ENCODE assay signal across 14 cellular contexts in the genomic region with DNA sequence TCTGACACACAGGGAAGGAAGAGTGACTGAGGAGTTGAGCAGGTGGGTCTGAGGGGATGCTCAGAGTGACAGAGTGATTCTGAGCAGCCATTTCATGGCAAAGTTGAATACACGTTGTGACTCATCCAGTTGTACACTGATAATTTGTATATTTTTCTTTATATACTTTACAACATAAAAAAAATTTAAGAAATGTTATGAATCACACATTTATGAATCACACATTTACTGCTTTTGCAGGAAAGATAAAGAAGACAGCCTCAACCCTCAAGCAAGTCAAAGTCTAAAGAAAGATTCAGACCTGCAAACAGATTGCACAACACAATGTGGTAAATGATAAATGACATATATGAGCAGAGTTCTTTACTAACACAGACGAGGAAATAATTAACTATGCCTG. TPM values are rescaled to one million over a fixed set of nuclear protein-coding genes. Genes with fewer than 3 reads are reported as not detected.
DNase-seq lines count a peak whose midpoint lies in the region; ATAC-seq, FAIRE-seq and TF ChIP-seq lines count a peak whose summit lies in the region.
"Had no signal": no experiment of that assay in that cellular context is flagged by ENCODE, and none has a peak within 500 bp of the region (broad histone marks: within the 10 kb centered on the region; RNA-seq: fewer than 3 reads in every experiment).

No MANE protein-coding gene starts in this region.

- no peak overlapping the region for H3K27ac ChIP-seq in astrocyte (ENCODE audit: low read depth, low read length)
- no peak overlapping the region for H3K27ac ChIP-seq in kidney (ENCODE audit: low read depth in 2 of 2, low read length in 2 of 2)
- no peak overlapping the region for H3K27ac ChIP-seq in suprapubic skin
- H3K27ac ChIP-seq: coronary artery had no signal

- 29% methylated on average over 2 of the region's 2 CpGs for WGBS in suprapubic skin

- no peak overlapping the region for H3K4me2 ChIP-seq in astrocyte (ENCODE audit: low read length)

- no peak for TF ChIP-seq EP300 in suprapubic skin (IDR thresholded peaks at IDR 0.05)

- no peaks in the 10 kb centered on the region for H3K9me3 ChIP-seq in astrocyte (ENCODE audit: insufficient read depth, low read depth, low read length)
- H3K9me3 ChIP-seq in kidney (ENCODE audit: control insufficient read depth in 1 of 2, low read length in 2 of 2) = no peaks in the 10 kb centered on the region
- H3K9me3 ChIP-seq in suprapubic skin = no peaks in the 10 kb centered on the region

- H3K9ac ChIP-seq in astrocyte (ENCODE audit: low read length) (no peak overlapping the region), kidney (ENCODE audit: low read length in 2 of 2) (no peak overlapping the region)

- H3K4me3 Mint-ChIP-seq in astrocyte (ENCODE audit: unreplicated experiment) = no peak overlapping the region
- H3K4me3 Mint-ChIP-seq: stimulated activated naive B cell treated with anti-CD40 and anti-IgM and Interleukin-4, amounts not matched to agents 10 μg/mL and 1 μg/mL and 100 μg/mL, for 72 hours had no signal

- H3K79me2 ChIP-seq in astrocyte (ENCODE audit: insufficient read depth, low read length) = no peaks in the 10 kb centered on the region

- H3K27me3 Mint-ChIP-seq in astrocyte (ENCODE audit: low read depth, unreplicated experiment) = no peaks in the 10 kb centered on the region

- H3K4me1 ChIP-seq in astrocyte (ENCODE audit: insufficient read depth, low read length) = peaks cover 6% of the 10 kb centered on the region
- no peaks in the 10 kb centered on the region for H3K4me1 ChIP-seq in kidney (ENCODE audit: control insufficient read depth in 1 of 2, insufficient read depth in 1 of 2, low read depth in 1 of 2, low read length in 2 of 2)
- H3K4me1 ChIP-seq in suprapubic skin = no peaks in the 10 kb centered on the region

- DNase-seq in AG08395 (ENCODE audit: low spot score) = peak; percentile 38
- peak; percentile 29 for DNase-seq in HFF-Myc (ENCODE audit: extremely low read depth, low read depth)
- peak; percentile 82 for DNase-seq in astrocyte (ENCODE audit: low read depth)
- no peak for DNase-seq in kidney
- no peak for DNase-seq in suprapubic skin (ENCODE audit: low spot score in 2 of 2)
- DNase-seq in islet precursor cell = no peak
- DNase-seq: COR-L47; hypothalamus; stimulated activated naive B cell treated with anti-CD40 and anti-IgM and Interleukin-4, amounts not matched to agents 10 μg/mL and 1 μg/mL and 100 μg/mL, for 72 hours had no signal

- H4K20me1 ChIP-seq in astrocyte (ENCODE audit: insufficient read depth, low read length) = no peaks in the 10 kb centered on the region

- TF ChIP-seq CTCF in HFF-Myc (IDR thresholded peaks at IDR 0.05; ENCODE audit: low read depth, low read length, missing control alignments) (no peak), astrocyte (IDR thresholded peaks at IDR 0.05; ENCODE audit: insufficient read depth, low read depth, low read length) (no peak), kidney (IDR thresholded peaks at IDR 0.05; ENCODE audit: borderline replicate concordance, extremely low read depth, insufficient read depth) (no peak), suprapubic skin (IDR thresholded peaks at IDR 0.05) (no peak)

- TF ChIP-seq POLR2A in suprapubic skin (IDR thresholded peaks at IDR 0.05) = no peak
- no peak for TF ChIP-seq POLR2A in GM18505 (IDR thresholded peaks at IDR 0.05; ENCODE audit: borderline replicate concordance, extremely low read depth, insufficient read depth, insufficient read length)

- FAIRE-seq in astrocyte (lab: Jason Lieb, UNC) (no peak), kidney (lab: Jason Lieb, UNC) (peak; percentile 3)

- H3K36me3 Mint-ChIP-seq in astrocyte (ENCODE audit: low read depth, unreplicated experiment) = no peaks in the 10 kb centered on the region
- H3K36me3 Mint-ChIP-seq: stimulated activated naive B cell treated with anti-CD40 and anti-IgM and Interleukin-4, amounts not matched to agents 10 μg/mL and 1 μg/mL and 100 μg/mL, for 72 hours had no signal

- intact Hi-C loops in kidney (cut with DNase I) = no loop called here

- no peaks in the 10 kb centered on the region for H3K4me1 Mint-ChIP-seq in astrocyte (ENCODE audit: low read depth, unreplicated experiment)
- H3K4me1 Mint-ChIP-seq: stimulated activated naive B cell treated with anti-CD40 and anti-IgM and Interleukin-4, amounts not matched to agents 10 μg/mL and 1 μg/mL and 100 μg/mL, for 72 hours had no signal

- H3K27ac Mint-ChIP-seq in astrocyte (ENCODE audit: unreplicated experiment) = no peak overlapping the region
- H3K27ac Mint-ChIP-seq: activated T-helper 2 cell treated with anti-CD3 and anti-CD28 coated beads, Interferon-gamma antibody, Interleukin-2, Interleukin-4, amounts not matched to agents 10 μg/mL and 5 μg/mL and 100 μg/mL, durations not matched to agents 14 hours and 24 hours and 36 hours; stimulated activated naive B cell treated with anti-CD40 and anti-IgM and Interleukin-4, amounts not matched to agents 10 μg/mL and 1 μg/mL and 100 μg/mL, for 72 hours had no signal

- ATAC-seq in HG02610 (IDR thresholded peaks at IDR 0.05; ENCODE audit: unreplicated experiment) (no peak), GM18505 (IDR thresholded peaks at IDR 0.05; ENCODE audit: unreplicated experiment) (no peak)
- ATAC-seq: Right ventricle myocardium inferior; stimulated activated naive B cell treated with anti-CD40 and anti-IgM and Interleukin-4, amounts not matched to agents 10 μg/mL and 1 μg/mL and 100 μg/mL, for 72 hours had no signal

- H3K4me3 ChIP-seq in HFF-Myc (replicated peaks; ENCODE audit: low read depth, low read length) (no peak overlapping the region), astrocyte (ENCODE audit: insufficient read depth, low read depth, low read length) (no peak overlapping the region), kidney (ENCODE audit: low read length in 2 of 2) (no peak overlapping the region), suprapubic skin (no peak overlapping the region)
- H3K4me3 ChIP-seq: coronary artery had no signal

- H3K9me3 Mint-ChIP-seq in astrocyte (ENCODE audit: unreplicated experiment) = no peaks in the 10 kb centered on the region
- H3K9me3 Mint-ChIP-seq: activated T-helper 2 cell treated with anti-CD3 and anti-CD28 coated beads, Interferon-gamma antibody, Interleukin-2, Interleukin-4, amounts not matched to agents 10 μg/mL and 5 μg/mL and 100 μg/mL, durations not matched to agents 14 hours and 24 hours and 36 hours; stimulated activated naive B cell treated with anti-CD40 and anti-IgM and Interleukin-4, amounts not matched to agents 10 μg/mL and 1 μg/mL and 100 μg/mL, for 72 hours had no signal

- H2AFZ ChIP-seq in astrocyte (ENCODE audit: low read depth, low read length) = no peak overlapping the region

- H3K36me3 ChIP-seq in astrocyte (ENCODE audit: insufficient read depth, low read length) = no peaks in the 10 kb centered on the region
- no peaks in the 10 kb centered on the region for H3K36me3 ChIP-seq in kidney (ENCODE audit: control insufficient read depth in 1 of 2, insufficient read depth in 2 of 2, low read length in 2 of 2)
- no peaks in the 10 kb centered on the region for H3K36me3 ChIP-seq in suprapubic skin

- H3K27me3 ChIP-seq in astrocyte (ENCODE audit: insufficient read depth, low read length) = no peaks in the 10 kb centered on the region
- peaks cover 3% of the 10 kb centered on the region for H3K27me3 ChIP-seq in suprapubic skin

RNA-seq across cellular contexts. Expression of a gene that starts 21.0 kb away (rescaled TPM):
- 36.5 and 38.9 TPM in 2 replicates for total RNA-seq in astrocyte
- total RNA-seq in kidney = 37.8 TPM
- polyA plus RNA-seq in kidney (ENCODE audit: insufficient read depth, low read depth, low replicate concordance) = 31.7 TPM
- 10 to 100 TPM; 27.4 to 43.5 (median 31.1) TPM for total RNA-seq in suprapubic skin

Comparison
In these comparisons a context has a peak if more than half of its experiments do, and no peak if none do; other contexts are left out.
1. DNase-seq: peak in AG08395 (single experiment), HFF-Myc (single experiment) and astrocyte (single experiment); none in kidney (single experiment), suprapubic skin (0 of 2) and islet precursor cell (single experiment).